Comparison of ENCODE assay signal across 18 cellular contexts in the genomic region with DNA sequence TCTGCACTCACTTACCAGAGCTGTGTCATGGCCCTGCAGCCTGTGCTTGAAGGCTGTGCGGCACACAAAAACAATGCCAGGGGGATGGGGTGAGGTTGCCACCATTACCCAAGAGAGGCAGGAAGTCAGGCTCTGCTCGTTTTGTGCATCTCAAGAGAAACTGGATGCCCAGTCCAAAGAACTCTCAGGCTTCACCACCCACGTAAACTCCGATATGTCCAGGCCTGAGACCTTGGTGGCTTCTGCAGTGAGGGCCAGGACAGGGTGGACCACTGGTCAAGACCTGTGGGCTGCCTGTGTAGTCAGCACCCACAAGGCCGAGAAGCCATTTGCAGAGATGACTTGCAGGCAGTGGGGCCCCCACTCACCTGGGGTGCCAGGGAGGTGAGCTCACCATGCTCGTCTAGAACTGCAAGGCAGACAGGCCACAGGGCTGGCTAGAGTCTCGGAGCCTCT. TPM values are rescaled to one million over a fixed set of nuclear protein-coding genes. Genes with fewer than 3 reads are reported as not detected.
"Had no signal": no experiment of that assay in that cellular context is flagged by ENCODE, and none has a peak within 500 bp of the region (broad histone marks: within the 10 kb centered on the region; RNA-seq: fewer than 3 reads in every experiment).

No MANE protein-coding gene starts in this region.

- H3K4me1 ChIP-seq: body of pancreas, thyroid gland had no signal

- H3K4me3 Mint-ChIP-seq: activated B cell treated with CpG ODN at 0.5 μM for 24 hours; activated T-helper 1 cell treated with anti-CD3 and anti-CD28 coated beads, Interleukin-12 subunit alpha, Interleukin-12 subunit beta, Interleukin-2, Interleukin-4 antibody, amounts not matched to agents 30 ng/mL and 10 ng/mL and 1 ng/mL, durations not matched to agents 14 hours and 24 hours and 36 hours; natural killer cell treated with Interleukin-12 subunit alpha and Interleukin-12 subunit beta and Interleukin-15 and Interleukin-18, amount 100 ng/mL, for 72 hours had no signal

- H3K27me3 Mint-ChIP-seq: activated B cell treated with CpG ODN at 0.5 μM for 24 hours; natural killer cell treated with Interleukin-12 subunit alpha and Interleukin-12 subunit beta and Interleukin-15 and Interleukin-18, amount 100 ng/mL, for 72 hours had no signal

- H3K27ac Mint-ChIP-seq: activated B cell treated with CpG ODN at 0.5 μM for 24 hours; activated naive CD4-positive, alpha-beta T cell treated with anti-CD3 and anti-CD28 coated beads, Interleukin-2, amount 50 U/mL, for 72 hours; activated T-helper 1 cell treated with anti-CD3 and anti-CD28 coated beads, Interleukin-12 subunit alpha, Interleukin-12 subunit beta, Interleukin-2, Interleukin-4 antibody, amounts not matched to agents 30 ng/mL and 10 ng/mL and 1 ng/mL, durations not matched to agents 14 hours and 24 hours and 36 hours; natural killer cell treated with Interleukin-12 subunit alpha and Interleukin-12 subunit beta and Interleukin-15 and Interleukin-18, amount 100 ng/mL, for 72 hours had no signal

- DNase-seq: activated B cell treated with CpG ODN at 0.5 μM for 24 hours; activated gamma-delta T cell treated with Interleukin-2 at 50 U/mL for 16 hours; activated T-cell treated with anti-CD3 and anti-CD28 coated beads for 4 hours; body of pancreas; dorsolateral prefrontal cortex; foreskin melanocyte; glutamatergic neuron; hippocampal formation; stimulated activated naive CD4-positive, alpha-beta T cell; thyroid gland had no signal

- FAIRE-seq: islet of Langerhans had no signal

- H3K4me1 Mint-ChIP-seq: activated B cell treated with CpG ODN at 0.5 μM for 24 hours had no signal

- H3K9me3 ChIP-seq: body of pancreas, neutrophil, thyroid gland had no signal

- H3K27ac ChIP-seq: body of pancreas, dorsolateral prefrontal cortex, neutrophil, thyroid gland had no signal

- H3K36me3 ChIP-seq: neutrophil, thyroid gland had no signal

- ATAC-seq: body of pancreas, left lobe of liver had no signal

- H3K36me3 Mint-ChIP-seq: activated naive CD4-positive, alpha-beta T cell treated with anti-CD3 and anti-CD28 coated beads, Interleukin-2, amount 50 U/mL, for 72 hours; natural killer cell treated with Interleukin-12 subunit alpha and Interleukin-12 subunit beta and Interleukin-15 and Interleukin-18, amount 100 ng/mL, for 72 hours had no signal

- H3K9me3 Mint-ChIP-seq: activated B cell treated with CpG ODN at 0.5 μM for 24 hours; activated naive CD4-positive, alpha-beta T cell treated with anti-CD3 and anti-CD28 coated beads, Interleukin-2, amount 50 U/mL, for 72 hours; activated T-helper 1 cell treated with anti-CD3 and anti-CD28 coated beads, Interleukin-12 subunit alpha, Interleukin-12 subunit beta, Interleukin-2, Interleukin-4 antibody, amounts not matched to agents 30 ng/mL and 10 ng/mL and 1 ng/mL, durations not matched to agents 14 hours and 24 hours and 36 hours; natural killer cell treated with Interleukin-12 subunit alpha and Interleukin-12 subunit beta and Interleukin-15 and Interleukin-18, amount 100 ng/mL, for 72 hours had no signal

- H3K4me3 ChIP-seq: body of pancreas, dorsolateral prefrontal cortex, lung, thyroid gland had no signal

RNA-seq across cellular contexts. Expression of a gene that starts 54.7 kb away (rescaled TPM):
- total RNA-seq: activated B cell treated with CpG ODN at 0.5 μM for 24 hours; activated naive CD4-positive, alpha-beta T cell treated with anti-CD3 and anti-CD28 coated beads, Interleukin-2, amount 50 U/mL, for 72 hours; activated T-helper 1 cell treated with anti-CD3 and anti-CD28 coated beads, Interleukin-12 subunit alpha, Interleukin-12 subunit beta, Interleukin-2, Interleukin-4 antibody, amounts not matched to agents 30 ng/mL and 10 ng/mL and 1 ng/mL, durations not matched to agents 14 hours and 24 hours and 36 hours; epithelial cell of proximal tubule; left lobe of liver; natural killer cell treated with Interleukin-12 subunit alpha and Interleukin-12 subunit beta and Interleukin-15 and Interleukin-18, amount 100 ng/mL, for 72 hours had no signal
